31 cellular contexts compared by ENCODE assay signal in the genomic region with DNA sequence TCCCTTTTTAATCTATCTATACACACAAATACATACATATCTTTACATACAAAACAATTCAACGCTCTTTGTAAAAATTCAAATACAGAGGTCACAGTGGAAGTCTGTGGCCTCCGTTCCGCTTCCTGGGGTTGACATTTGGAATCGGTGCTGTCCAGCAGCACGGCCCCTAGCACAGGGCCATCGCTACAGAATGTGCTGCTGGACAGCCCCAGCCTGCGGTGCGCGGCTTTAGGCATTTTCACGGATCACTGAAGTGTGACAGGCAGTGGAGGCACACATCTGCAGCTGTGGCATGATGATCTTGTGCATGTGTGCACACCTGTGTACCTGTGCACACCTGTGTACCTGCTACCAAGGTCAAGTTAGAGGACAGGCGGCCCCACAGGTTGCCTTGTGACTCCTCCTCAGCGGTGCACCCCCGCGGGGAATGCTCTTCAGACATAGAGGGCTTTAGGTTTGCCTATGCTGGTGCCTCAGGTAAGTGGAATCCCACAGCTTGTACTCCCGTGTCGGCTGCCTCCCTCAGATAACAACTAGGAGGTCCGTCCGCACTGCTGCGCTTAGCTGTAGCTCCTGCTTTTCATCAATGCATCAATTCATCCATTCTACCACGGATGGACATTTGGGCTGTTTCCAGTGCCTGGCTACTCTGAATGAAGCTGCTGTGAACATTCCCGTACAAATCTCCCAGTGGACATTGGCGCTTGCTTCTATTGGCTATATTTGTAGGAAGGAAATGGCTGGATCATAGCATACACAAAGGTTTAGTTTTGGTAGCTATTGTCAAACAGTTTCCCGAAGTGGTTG. TPM values are rescaled to one million over a fixed set of nuclear protein-coding genes. Genes with fewer than 3 reads are reported as not detected.
DNase-seq lines count a peak whose midpoint lies in the region; ATAC-seq, FAIRE-seq and TF ChIP-seq lines count a peak whose summit lies in the region.
"Had no signal": no experiment of that assay in that cellular context is flagged by ENCODE, and none has a peak within 500 bp of the region (broad histone marks: within the 10 kb centered on the region; RNA-seq: fewer than 3 reads in every experiment).

No MANE protein-coding gene starts in this region.

- H2AFZ ChIP-seq in SK-N-SH (ENCODE audit: low read depth) = no peak overlapping the region
- H2AFZ ChIP-seq: parathyroid adenoma had no signal

- H3K27ac ChIP-seq in SK-N-SH (ENCODE audit: low read depth in 2 of 2, low read length in 1 of 2) (no peak overlapping the region), psoas muscle (no peak overlapping the region), small intestine (ENCODE audit: low read depth in 1 of 2, low read length in 1 of 2) (no peak overlapping the region)
- H3K27ac ChIP-seq: body of pancreas, gastroesophageal sphincter, parathyroid adenoma, thoracic aorta, VCaP had no signal

- peak overlapping the region; percentile 17 for H3K27ac Mint-ChIP-seq in WTC11
- H3K27ac Mint-ChIP-seq: activated CD4-positive, alpha-beta T cell treated with anti-CD3 and anti-CD28 coated beads, Interleukin-2, amount 10 ng/mL, durations not matched to agents 24 days and 14 days; CD8-positive, alpha-beta memory T cell had no signal

- no peak for TF ChIP-seq RAD21 in SK-N-SH (IDR thresholded peaks at IDR 0.05; ENCODE audit: low read length)

- no peaks in the 10 kb centered on the region; the same call in 1 of the 2 replicates for H3K9me3 Mint-ChIP-seq in WTC11
- H3K9me3 Mint-ChIP-seq: activated CD4-positive, alpha-beta T cell treated with anti-CD3 and anti-CD28 coated beads, Interleukin-2, amount 10 ng/mL, durations not matched to agents 24 days and 14 days had no signal

- no peak for FAIRE-seq in small intestine (lab: Jason Lieb, UNC)
- FAIRE-seq: endothelial cell of umbilical vein, GM19239, urothelium cell line had no signal

- intact Hi-C loops in psoas muscle (cut with DNase I) = no loop called here

- H3K36me3 Mint-ChIP-seq in WTC11 = peaks cover 4% of the 10 kb centered on the region; the same call in 1 of the 2 replicates

- H3K4me2 ChIP-seq in SK-N-SH = no peak overlapping the region

- no peaks in the 10 kb centered on the region for H4K20me1 ChIP-seq in SK-N-SH (ENCODE audit: insufficient read depth)

- H3K9me3 ChIP-seq in SK-N-SH (no peaks in the 10 kb centered on the region), psoas muscle (no peaks in the 10 kb centered on the region), small intestine (ENCODE audit: control insufficient read depth, low read depth) (no peaks in the 10 kb centered on the region)
- H3K9me3 ChIP-seq: body of pancreas, gastroesophageal sphincter, thoracic aorta had no signal

- no peaks in the 10 kb centered on the region for H3K36me3 ChIP-seq in SK-N-SH (replicated peaks in 1 of 2; ENCODE audit: control insufficient read depth in 1 of 2, insufficient read depth in 2 of 2, low read length in 1 of 2)
- no peaks in the 10 kb centered on the region for H3K36me3 ChIP-seq in psoas muscle (ENCODE audit: insufficient read depth in 1 of 2, low read depth in 1 of 2)
- no peaks in the 10 kb centered on the region for H3K36me3 ChIP-seq in small intestine (ENCODE audit: control insufficient read depth in 2 of 2, insufficient read depth in 2 of 2, low read length in 2 of 2)
- H3K36me3 ChIP-seq: gastroesophageal sphincter, HAP-1, MG63, thoracic aorta had no signal

- DNase-seq in SK-N-SH (no peak), WTC11 (ENCODE audit: low spot score) (no peak), left kidney (ENCODE audit: low read depth, low spot score) (peak; percentile 86), superior temporal gyrus (ENCODE audit: extremely low spot score) (peak; percentile 34), psoas muscle (no peak), NCI-H2227 (lab: John Stamatoyannopoulos, UW; ENCODE audit: unreplicated experiment) (no peak), small intestine (no peak)
- DNase-seq: activated CD4-positive, alpha-beta T cell treated with anti-CD3 and anti-CD28 coated beads, Interleukin-2, amount 10 ng/mL, durations not matched to agents 24 days and 14 days; activated gamma-delta T cell; activated T-cell treated with anti-CD3 and anti-CD28 coated beads, Interleukin-2, amount 50 U/mL, for 1 hour; body of pancreas; CD8-positive, alpha-beta memory T cell; GDM1; islet precursor cell; KG1; MG63; NCI-H2029 treated with DMSO at 0.1 percent for 48 hours; NCI-H446; stimulated activated naive CD8-positive, alpha-beta T cell treated with anti-CD3 and anti-CD28 coated beads, Interleukin-15, Interleukin-2, amounts not matched to agents 100 U/mL and 50 U/mL, for 24 hours had no signal

- TF ChIP-seq CTCF in SK-N-SH (IDR thresholded peaks at IDR 0.05) (no peak), WTC11 (IDR thresholded peaks at IDR 0.05) (no peak), psoas muscle (IDR thresholded peaks at IDR 0.05) (no peak)

- H3K9me2 ChIP-seq in SK-N-SH = no peaks in the 10 kb centered on the region

- POLR2A ChIA-PET in SK-N-SH (lab: Yijun Ruan, JAX) (no interaction called here), WTC11 (lab: Charles Lee) (no interaction called here)

- H3K27me3 Mint-ChIP-seq in WTC11 (ENCODE audit: low read depth) = no peaks in the 10 kb centered on the region

- H3K4me1 ChIP-seq in SK-N-SH (ENCODE audit: control insufficient read depth in 1 of 2, insufficient read depth in 2 of 2, low read depth in 1 of 2, low read length in 1 of 2) (peaks cover 0 to 4% of the 10 kb centered on the region in 2 experiments; a peak in 1 of 4 replicates), psoas muscle (no peaks in the 10 kb centered on the region), small intestine (ENCODE audit: control insufficient read depth in 2 of 2, insufficient read depth in 1 of 2, low read depth in 1 of 2, low read length in 1 of 2) (no peaks in the 10 kb centered on the region)
- H3K4me1 ChIP-seq: body of pancreas, gastroesophageal sphincter, HAP-1, parathyroid adenoma had no signal

- peaks cover 16% of the 10 kb centered on the region for H3K4me1 Mint-ChIP-seq in WTC11
- H3K4me1 Mint-ChIP-seq: activated CD4-positive, alpha-beta T cell treated with anti-CD3 and anti-CD28 coated beads, Interleukin-2, amount 10 ng/mL, durations not matched to agents 24 days and 14 days; CD8-positive, alpha-beta memory T cell had no signal

- 82% methylated on average over 17 of the region's 23 CpGs for WGBS in SK-N-SH (ENCODE audit: low lambda C conversion rate)
- 50 to 53% (median 52%) methylated on average over 23 of the region's 23 CpGs for WGBS in psoas muscle, 3 donors
- 83 to 91% (median 90%) methylated on average over 23 of the region's 23 CpGs for WGBS in small intestine, 3 donors

- H3K9ac ChIP-seq in SK-N-SH = no peak overlapping the region
- H3K9ac ChIP-seq: parathyroid adenoma had no signal

- ATAC-seq in SK-N-SH treated with all-trans-retinoic acid at 6 μM for 48 hours = no peak
- ATAC-seq in WTC11 = no peak
- no peak for ATAC-seq in psoas muscle
- ATAC-seq: body of pancreas; gastroesophageal sphincter; stimulated activated naive CD8-positive, alpha-beta T cell treated with anti-CD3 and anti-CD28 coated beads, Interleukin-15, Interleukin-2, amounts not matched to agents 100 U/mL and 50 U/mL, for 24 hours had no signal

- no peaks in the 10 kb centered on the region for H3F3A ChIP-seq in SK-N-SH (replicated peaks; ENCODE audit: insufficient read depth)

- H3K27me3 ChIP-seq in SK-N-SH (ENCODE audit: insufficient read depth) (no peaks in the 10 kb centered on the region; the same call in 1 of the 2 replicates), psoas muscle (ENCODE audit: insufficient read depth in 3 of 3, low read length in 2 of 3) (peaks cover 0 to 21% (median 0%) of the 10 kb centered on the region in 3 donors), small intestine (ENCODE audit: control insufficient read depth in 2 of 2, insufficient read depth in 2 of 2, low read length in 2 of 2) (peaks cover 0 to 3% of the 10 kb centered on the region in 2 donors)
- H3K27me3 ChIP-seq: body of pancreas, MG63 had no signal

- H3K79me2 ChIP-seq in SK-N-SH (ENCODE audit: insufficient read depth) = no peaks in the 10 kb centered on the region
- H3K79me2 ChIP-seq: parathyroid adenoma had no signal

- H3K4me3 ChIP-seq in SK-N-SH (ENCODE audit: low read depth in 2 of 2, low read length in 1 of 2) = no peak overlapping the region
- H3K4me3 ChIP-seq in psoas muscle = no peak overlapping the region
- no peak overlapping the region for H3K4me3 ChIP-seq in small intestine (ENCODE audit: low read depth in 1 of 2, low read length in 2 of 2)
- H3K4me3 ChIP-seq: body of pancreas, gastroesophageal sphincter, HAP-1, MG63, thoracic aorta had no signal

- CTCF ChIA-PET in SK-N-SH (lab: Yijun Ruan, JAX) (interaction anchor here (0.6 to 0.9 kb wide), 2 partner anchors 12 to 106 kb away, joined by 3 read pairs; no protein-coding TSS in a partner anchor), WTC11 (lab: Charles Lee) (interaction anchor here (0.6 to 1.1 kb wide), 4 partner anchors 8 to 651 kb away, joined by 3 to 6 read pairs (median 4); no protein-coding TSS in a partner anchor)

- H3K4me3 Mint-ChIP-seq in WTC11 = no peak overlapping the region
- H3K4me3 Mint-ChIP-seq: activated CD4-positive, alpha-beta T cell treated with anti-CD3 and anti-CD28 coated beads, Interleukin-2, amount 10 ng/mL, durations not matched to agents 24 days and 14 days; CD8-positive, alpha-beta memory T cell; neural crest cell had no signal

- no peak for TF ChIP-seq EP300 in SK-N-SH (IDR thresholded peaks at IDR 0.05; ENCODE audit: borderline replicate concordance in 1 of 2, low read depth in 1 of 2, low read length in 1 of 2)

TF ChIP-seq in SK-N-SH, 30 proteins besides CTCF, POLR2A, EP300 and RAD21 (continues in another document):
- TF ChIP-seq RCOR1 (IDR thresholded peaks at IDR 0.05; ENCODE audit: low read length) (no peak), EZH2phosphoT487 (IDR thresholded peaks at IDR 0.05; ENCODE audit: borderline replicate concordance, low read depth) (no peak)

TF ChIP-seq in SK-N-SH treated with all-trans-retinoic acid at 6 μM for 48 hours, 23 proteins besides CTCF, POLR2A, EP300 and RAD21 (continues in another document):
- TF ChIP-seq SNAI2 (CRISPR knock-in tag; IDR thresholded peaks at IDR 0.05) (no peak), BACH2 (CRISPR knock-in tag; IDR thresholded peaks at IDR 0.05; ENCODE audit: borderline replicate concordance) (no peak)

RNA-seq across cellular contexts. Expression of gene GAL, which starts 29.9 kb away (rescaled TPM):
- polyA plus RNA-seq in SK-N-SH (2012; rRNA removed) (1.6 and 1.8 TPM in 2 replicates), psoas muscle (1 to 10 TPM in 1 of 3 donors, not detected in 2; 5.6 TPM), small intestine (10 to 100 TPM in 1 of 3 donors, not detected in 2; 11.9 TPM)
- 2.0 and 2.5 TPM in 2 replicates for polyA plus RNA-seq in SK-N-SH (2012; cell fraction: cytosol; rRNA removed)
- polyA plus RNA-seq in SK-N-SH (2012; cell fraction: nucleus; rRNA removed) = 0.44 and 1.1 TPM in 2 replicates
- total RNA-seq in WTC11 (2021) (102 to 110 TPM (median 108 TPM) in 3 replicates), psoas muscle (under 1 TPM in 1 of 4 donors, not detected in 3; 0.38 TPM)
- total RNA-seq: A172, cerebellum, thoracic aorta had no signal
- polyA plus RNA-seq: CD8-positive, alpha-beta memory T cell had no signal

RNA-seq across cellular contexts. Expression of gene TESMIN, which starts 37.1 kb away (rescaled TPM):
- polyA plus RNA-seq in SK-N-SH (2012; rRNA removed) (2.0 and 3.5 TPM in 2 replicates), psoas muscle (under 1 TPM; 0.03 to 0.25 (median 0.07) TPM), small intestine (1 to 10 TPM; 1.1 to 5.5 (median 3.4) TPM)
- 2.3 and 2.9 TPM in 2 replicates for polyA plus RNA-seq in SK-N-SH (2012; cell fraction: cytosol; rRNA removed)
- 8.4 and 10.2 TPM in 2 replicates for polyA plus RNA-seq in SK-N-SH (2012; cell fraction: nucleus; rRNA removed)
- total RNA-seq in WTC11 (2021) (78.8 to 91.9 TPM (median 85.6 TPM) in 3 replicates), psoas muscle (under 1 TPM; 0.24 to 0.44 (median 0.37) TPM)
- total RNA-seq: A172 had no signal

Comparison
In these comparisons a context has a peak if more than half of its experiments do, and no peak if none do; other contexts are left out.
1. DNase-seq: peak in left kidney (single experiment) and superior temporal gyrus (single experiment); none in SK-N-SH (single experiment), WTC11 (single experiment), psoas muscle (0 of 2), NCI-H2227 (single experiment) and small intestine (single experiment).